Comparison of ENCODE assay signal across 8 cellular contexts in genomic region chr22:20523118-20523983, GRCh38. TPM values are rescaled to one million over a fixed set of nuclear protein-coding genes. Genes with fewer than 3 reads are reported as not detected.
DNase-seq lines count a peak whose midpoint lies in the region; ATAC-seq and TF ChIP-seq lines count a peak whose summit lies in the region.

No MANE protein-coding gene starts in this region.

- no peaks in the 10 kb centered on the region for H3K9me3 ChIP-seq in OCI-LY7 (ENCODE audit: low read length)

- intact Hi-C loops in OCI-LY7 (cut with micrococcal nuclease; ENCODE audit: unreplicated experiment) = no loop called here

- TF ChIP-seq CTCF in OCI-LY7 (conservative IDR thresholded peaks at IDR 0.05; ENCODE audit: low read length) = no peak

- peak; percentile 12 for ATAC-seq in central memory CD8-positive, alpha-beta T cell (replicated peaks; ENCODE audit: extremely low read depth, poor library complexity, severe bottlenecking)
- ATAC-seq in natural killer cell treated with Interleukin-12 subunit alpha and Interleukin-12 subunit beta and Interleukin-15 and Interleukin-18, amount 100 ng/mL, for 72 hours = peak; percentile 50 to 54
- ATAC-seq in HG03460 (IDR thresholded peaks at IDR 0.05; ENCODE audit: unreplicated experiment) = no peak

- H3K9me3 Mint-ChIP-seq in central memory CD8-positive, alpha-beta T cell = no peaks in the 10 kb centered on the region
- H3K9me3 Mint-ChIP-seq in natural killer cell treated with Interleukin-12 subunit alpha and Interleukin-12 subunit beta and Interleukin-15 and Interleukin-18, amount 100 ng/mL, for 72 hours = no peaks in the 10 kb centered on the region

- no peaks in the 10 kb centered on the region for H3K9me2 ChIP-seq in OCI-LY7 (ENCODE audit: insufficient read depth, low read length)

- H3K79me2 ChIP-seq in OCI-LY7 (ENCODE audit: insufficient read depth, low read depth, low read length) = peaks cover 44% of the 10 kb centered on the region

- no TSS peak for BruUV-seq in OCI-LY7 (replicated peaks; lab: Mats Ljungman, UMichigan)

- peak overlapping the region; percentile 72 for H3K27ac Mint-ChIP-seq in central memory CD8-positive, alpha-beta T cell (ENCODE audit: low read depth)
- peak overlapping the region; percentile 53 to 66 for H3K27ac Mint-ChIP-seq in natural killer cell treated with Interleukin-12 subunit alpha and Interleukin-12 subunit beta and Interleukin-15 and Interleukin-18, amount 100 ng/mL, for 72 hours

- H3K36me3 ChIP-seq in OCI-LY7 (ENCODE audit: insufficient read depth, low read length) = peaks cover 68% of the 10 kb centered on the region

- H3K36me3 Mint-ChIP-seq in central memory CD8-positive, alpha-beta T cell (ENCODE audit: insufficient read depth) = peaks cover 39% of the 10 kb centered on the region
- peaks cover 20% of the 10 kb centered on the region for H3K36me3 Mint-ChIP-seq in natural killer cell treated with Interleukin-12 subunit alpha and Interleukin-12 subunit beta and Interleukin-15 and Interleukin-18, amount 100 ng/mL, for 72 hours

- peaks cover 75% of the 10 kb centered on the region for H3K4me1 Mint-ChIP-seq in central memory CD8-positive, alpha-beta T cell
- H3K4me1 Mint-ChIP-seq in natural killer cell treated with Interleukin-12 subunit alpha and Interleukin-12 subunit beta and Interleukin-15 and Interleukin-18, amount 100 ng/mL, for 72 hours (ENCODE audit: low read depth in 2 of 2) = peaks cover 58 to 59% of the 10 kb centered on the region in 2 donors

- peaks cover 17% of the 10 kb centered on the region for H3K4me1 ChIP-seq in OCI-LY7 (ENCODE audit: insufficient read depth, low read length, poor library complexity, severe bottlenecking)

- peak overlapping the region; percentile 21 for H3K27ac ChIP-seq in OCI-LY7 (ENCODE audit: low read depth, low read length, poor library complexity, severe bottlenecking)

- peak; percentile 40 for DNase-seq in Daoy (ENCODE audit: low read depth)
- DNase-seq in OCI-LY7 (ENCODE audit: low spot score) = no peak
- no peak for DNase-seq in central memory CD8-positive, alpha-beta T cell (ENCODE audit: low spot score in 2 of 2)
- DNase-seq in natural killer cell treated with Interleukin-12 subunit alpha and Interleukin-12 subunit beta and Interleukin-15 and Interleukin-18, amount 100 ng/mL, for 72 hours (ENCODE audit: low spot score) = no peak
- DNase-seq in NCI-H187 (lab: John Stamatoyannopoulos, UW) = no peak
- no peak for DNase-seq in NCI-H2227 (lab: John Stamatoyannopoulos, UW; ENCODE audit: unreplicated experiment)
- no peak for DNase-seq in NCI-H526 treated with DMSO at 0.1 percent for 48 hours (lab: John Stamatoyannopoulos, UW)

- H3K27me3 Mint-ChIP-seq in central memory CD8-positive, alpha-beta T cell = no peaks in the 10 kb centered on the region
- no peaks in the 10 kb centered on the region for H3K27me3 Mint-ChIP-seq in natural killer cell treated with Interleukin-12 subunit alpha and Interleukin-12 subunit beta and Interleukin-15 and Interleukin-18, amount 100 ng/mL, for 72 hours

- peak overlapping the region; percentile 7; the same call in 1 of the 2 replicates for H3K4me2 ChIP-seq in OCI-LY7 (ENCODE audit: low read length)

- CTCF ChIA-PET in OCI-LY7 (lab: Charles Lee; ENCODE audit: unreplicated experiment) = no interaction called here

- POLR2A ChIA-PET in OCI-LY7 (lab: Charles Lee) = interaction anchor here (0.6 to 1.2 kb wide), 2 partner anchors 17 to 23 kb away, joined by 3 read pairs; no protein-coding TSS in a partner anchor

- H3K4me3 ChIP-seq in OCI-LY7 (ENCODE audit: low read depth, low read length, poor library complexity, severe bottlenecking) = no peak overlapping the region

- no peak overlapping the region for H2AFZ ChIP-seq in OCI-LY7 (ENCODE audit: low read length)

- peak overlapping the region; percentile 34 for H3K4me3 Mint-ChIP-seq in central memory CD8-positive, alpha-beta T cell
- peak overlapping the region; percentile 23 for H3K4me3 Mint-ChIP-seq in natural killer cell treated with Interleukin-12 subunit alpha and Interleukin-12 subunit beta and Interleukin-15 and Interleukin-18, amount 100 ng/mL, for 72 hours

- H4K20me1 ChIP-seq in OCI-LY7 (ENCODE audit: insufficient read depth, low read length) = no peaks in the 10 kb centered on the region

RNA-seq across cellular contexts. Expression of gene MED15, which starts 15.9 kb away (rescaled TPM):
- 23.4 and 24.5 TPM in 2 replicates for total RNA-seq in Daoy (2014; rRNA removed; shearing (Covaris generic))
- total RNA-seq in OCI-LY7 (2014; rRNA removed; shearing (Covaris generic)) = 26.7 and 28.7 TPM in 2 replicates
- total RNA-seq in OCI-LY7 (2022) = 62.5 and 79.2 TPM in 2 replicates
- 100 to 1,000 TPM; 171 to 178 TPM for total RNA-seq in natural killer cell treated with Interleukin-12 subunit alpha and Interleukin-12 subunit beta and Interleukin-15 and Interleukin-18, amount 100 ng/mL, for 72 hours

RNA-seq across cellular contexts. Expression of gene KLHL22, which starts 27.8 kb away (rescaled TPM):
- total RNA-seq in Daoy (2014; rRNA removed; shearing (Covaris generic)) = 7.4 and 31.1 TPM in 2 replicates
- total RNA-seq in OCI-LY7 (2014; rRNA removed; shearing (Covaris generic)) = 11.4 and 14.8 TPM in 2 replicates
- 32.9 and 38.1 TPM in 2 replicates for total RNA-seq in OCI-LY7 (2022)
- 10 to 100 TPM; 15.9 to 21.0 TPM for total RNA-seq in natural killer cell treated with Interleukin-12 subunit alpha and Interleukin-12 subunit beta and Interleukin-15 and Interleukin-18, amount 100 ng/mL, for 72 hours
